ENCODE assay signal across 19 cellular contexts in the genomic region with DNA sequence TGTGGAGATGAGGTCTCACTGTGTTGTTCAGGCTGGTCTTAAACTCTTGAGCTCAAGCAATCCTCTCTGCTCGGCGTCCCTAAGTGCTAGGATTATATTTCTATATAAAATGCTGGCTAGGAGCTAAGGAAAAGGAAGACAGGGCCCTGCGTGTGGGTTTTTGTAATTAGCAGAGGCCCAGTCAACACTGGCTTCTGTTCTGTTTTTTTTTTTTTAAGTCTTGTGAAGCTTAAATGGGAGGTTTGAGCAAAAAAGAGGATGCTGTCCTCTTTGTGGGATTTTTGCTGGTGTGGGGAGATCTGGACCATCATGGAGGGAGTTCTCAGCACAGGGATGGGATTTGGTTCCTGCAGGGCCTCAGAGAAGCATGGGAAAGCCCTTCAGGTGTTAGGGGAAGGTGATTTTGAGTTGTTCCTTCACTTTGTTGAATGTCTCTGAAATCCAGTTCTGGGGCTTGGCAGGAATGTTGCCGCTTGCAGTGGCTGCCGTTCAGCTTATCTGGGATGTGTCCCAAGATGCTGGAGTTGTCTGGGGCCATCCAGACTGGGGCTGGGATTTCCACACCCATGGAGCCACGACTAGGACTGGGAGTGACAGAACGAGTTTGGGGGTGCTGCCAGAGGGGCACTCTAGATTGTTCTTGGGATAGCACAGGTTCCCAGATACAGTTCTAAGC. TPM values are rescaled to one million over a fixed set of nuclear protein-coding genes. Genes with fewer than 3 reads are reported as not detected.
DNase-seq lines count a peak whose midpoint lies in the region; ATAC-seq, FAIRE-seq and TF ChIP-seq lines count a peak whose summit lies in the region.
"Had no signal": no experiment of that assay in that cellular context is flagged by ENCODE, and none has a peak within 500 bp of the region (broad histone marks: within the 10 kb centered on the region; RNA-seq: fewer than 3 reads in every experiment).

No MANE protein-coding gene starts in this region.

- H3K4me3 ChIP-seq in HUES64 (ENCODE audit: low read length) = no peak overlapping the region
- H3K4me3 ChIP-seq in K562 = no peak overlapping the region
- no peak overlapping the region for H3K4me3 ChIP-seq in spleen
- H3K4me3 ChIP-seq in body of pancreas = no peak overlapping the region
- H3K4me3 ChIP-seq: gastroesophageal sphincter, pancreas, tibial nerve had no signal

- WGBS in HUES64 = 89% methylated on average over 7 of the region's 7 CpGs
- 48% methylated on average over 7 of the region's 7 CpGs for WGBS in K562 (ENCODE audit: insufficient coverage, low coverage, missing lambda C conversion rate)
- WGBS in spleen, 5 donors = 59 to 82% (median 69%) methylated on average over 7 of the region's 7 CpGs
- WGBS in body of pancreas, 2 donors = 71 to 86% methylated on average over 7 of the region's 7 CpGs

- H3K27me3 ChIP-seq in HUES64 (ENCODE audit: insufficient read depth, low read length) (peaks cover 20% of the 10 kb centered on the region), K562 (ENCODE audit: control insufficient read depth in 2 of 2, insufficient read depth in 2 of 2, low read length in 2 of 2) (no peaks in the 10 kb centered on the region), spleen (replicated peaks in 1 of 7) (no peaks in the 10 kb centered on the region), body of pancreas (no peaks in the 10 kb centered on the region)
- H3K27me3 ChIP-seq: pancreas, tibial nerve had no signal

- H3K27ac Mint-ChIP-seq in activated CD4-positive, alpha-beta T cell treated with anti-CD3 and anti-CD28 coated beads, Interleukin-2, amount 10 ng/mL, durations not matched to agents 7 days and 5 days = peak overlapping the region; percentile 63

- intact Hi-C loops in K562 (cut with micrococcal nuclease) = no loop called here
- intact Hi-C loops in spleen (cut with DNase I; ENCODE audit: low total_unique reads) = no loop called here
- intact Hi-C loops in body of pancreas (cut with DNase I) = no loop called here

- TF ChIP-seq CTCF in K562 (IDR thresholded peaks at IDR 0.05 in 2 of 3, conservative IDR thresholded peaks at IDR 0.05 in 1 of 3; ENCODE audit: insufficient read depth in 2 of 3, low read depth in 1 of 3, low read length in 3 of 3) = no peak
- TF ChIP-seq CTCF in spleen (IDR thresholded peaks at IDR 0.05 in 8 of 11, conservative IDR thresholded peaks at IDR 0.05 in 3 of 11) = no peak
- TF ChIP-seq CTCF in body of pancreas (IDR thresholded peaks at IDR 0.05) = no peak

- H3K4me2 ChIP-seq in K562 (ENCODE audit: insufficient read depth, low read length) = no peak overlapping the region

- CTCF ChIA-PET in activated CD4-positive, alpha-beta T cell treated with anti-CD3 and anti-CD28 coated beads, Interleukin-2, amount 10 ng/mL, durations not matched to agents 7 days and 5 days (lab: Charles Lee) = interaction anchor here (0.7 to 2.5 kb wide), 7 partner anchors 9 to 72 kb away, joined by 3 to 9 read pairs (median 4); no protein-coding TSS in a partner anchor
- CTCF ChIA-PET in K562 (lab: Yijun Ruan, JAX; ENCODE audit: low intra/inter-chr PET ratio) = no interaction called here

- H3K9me1 ChIP-seq in K562 (ENCODE audit: control insufficient read depth, insufficient read depth, low read length) = no peaks in the 10 kb centered on the region

- no peak overlapping the region for H2AFZ ChIP-seq in K562 (ENCODE audit: low read depth, low read length)

- FAIRE-seq in K562 (lab: Jason Lieb, UNC) = no peak
- FAIRE-seq: GM19239, pancreas had no signal

- H3K9me3 Mint-ChIP-seq in activated CD4-positive, alpha-beta T cell treated with anti-CD3 and anti-CD28 coated beads, Interleukin-2, amount 10 ng/mL, durations not matched to agents 7 days and 5 days = no peaks in the 10 kb centered on the region

- H3K4me1 Mint-ChIP-seq in activated CD4-positive, alpha-beta T cell treated with anti-CD3 and anti-CD28 coated beads, Interleukin-2, amount 10 ng/mL, durations not matched to agents 7 days and 5 days = peaks cover 60% of the 10 kb centered on the region

- peaks cover 50% of the 10 kb centered on the region for H3K36me3 Mint-ChIP-seq in activated CD4-positive, alpha-beta T cell treated with anti-CD3 and anti-CD28 coated beads, Interleukin-2, amount 10 ng/mL, durations not matched to agents 7 days and 5 days (ENCODE audit: low read depth)

- TF ChIP-seq POLR2A in K562 (conservative IDR thresholded peaks at IDR 0.05) = 0 out of 2 replicates have a peak, but pooled peaks have one; percentile 16
- TF ChIP-seq POLR2A in spleen (IDR thresholded peaks at IDR 0.05) = no peak
- TF ChIP-seq POLR2A in body of pancreas (IDR thresholded peaks at IDR 0.05) = no peak

- in situ Hi-C loops in K562 (cut with MboI) = no loop called here

- no peak for ATAC-seq in K562
- no peak for ATAC-seq in body of pancreas
- ATAC-seq: gastroesophageal sphincter, pancreas had no signal

- H3K9me3 ChIP-seq in HUES64 (ENCODE audit: insufficient read depth, low read depth, low read length) = no peaks in the 10 kb centered on the region
- H3K9me3 ChIP-seq in K562 (replicated peaks; ENCODE audit: control insufficient read depth, insufficient read depth, low read depth, low read length) = no peaks in the 10 kb centered on the region
- no peaks in the 10 kb centered on the region for H3K9me3 ChIP-seq in spleen
- H3K9me3 ChIP-seq in body of pancreas = no peaks in the 10 kb centered on the region
- H3K9me3 ChIP-seq: gastroesophageal sphincter, pancreas, tibial nerve had no signal

- no peak overlapping the region for H3K9ac ChIP-seq in HUES64 (ENCODE audit: low read depth, low read length)
- H3K9ac ChIP-seq in K562 (ENCODE audit: insufficient read depth in 1 of 2, low read depth in 2 of 2, low read length in 2 of 2) = no peak overlapping the region

- no peak for DNase-seq in activated CD4-positive, alpha-beta T cell treated with anti-CD3 and anti-CD28 coated beads, Interleukin-2, amount 10 ng/mL, durations not matched to agents 7 days and 5 days
- no peak for DNase-seq in activated CD4-positive, alpha-beta T cell treated with anti-CD3 and anti-CD28 coated beads for 4 hours
- DNase-seq in K562 (ENCODE audit: extremely low read depth in 1 of 4, low spot score in 3 of 4) (no peak), spleen (peak; percentile 49), DMS114 treated with DMSO at 0.1 percent for 48 hours (lab: John Stamatoyannopoulos, UW; ENCODE audit: unreplicated experiment) (no peak), body of pancreas (no peak), SIG-M5 (lab: John Stamatoyannopoulos, UW) (no peak)
- DNase-seq: NCI-H2029 treated with DMSO at 0.1 percent for 48 hours; pancreas; SHP77 treated with DMSO at 0.1 percent for 48 hours; stimulated activated CD4-positive, alpha-beta T cell treated with anti-CD3 and anti-CD28 coated beads, Interleukin-15, amount 100 ng/mL, for 24 hours had no signal

- POLR2A ChIA-PET in activated CD4-positive, alpha-beta T cell treated with anti-CD3 and anti-CD28 coated beads, Interleukin-2, amount 10 ng/mL, durations not matched to agents 7 days and 5 days (lab: Charles Lee) = interaction anchor here (0.7 to 1.8 kb wide), 2 partner anchors 9 to 168 kb away, joined by 4 to 10 read pairs; no protein-coding TSS in a partner anchor
- POLR2A ChIA-PET in K562 (lab: Yijun Ruan, JAX) = interaction anchor here (0.6 to 6.2 kb wide), 18 partner anchors 8 to 1087 kb away, joined by 3 to 33 read pairs (median 3); a partner anchor contains a TSS

- H3K27ac ChIP-seq in HUES64 (ENCODE audit: low read depth, low read length) (peak overlapping the region; percentile 12; the same call in 1 of the 2 replicates), K562 (ENCODE audit: extremely low read depth, low read depth, low read length) (no peak overlapping the region), spleen (peak overlapping the region in 3 of 8 donors; percentile 18 to 96 (median 95)), body of pancreas (no peak overlapping the region)
- H3K27ac ChIP-seq: gastroesophageal sphincter, pancreas, tibial nerve, VCaP had no signal

- H3K27me3 Mint-ChIP-seq in activated CD4-positive, alpha-beta T cell treated with anti-CD3 and anti-CD28 coated beads, Interleukin-2, amount 10 ng/mL, durations not matched to agents 7 days and 5 days = no peaks in the 10 kb centered on the region

- TF ChIP-seq EP300 in K562 (IDR thresholded peaks at IDR 0.05; ENCODE audit: low read length) = no peak

- no peak for TF ChIP-seq RAD21 in K562 (CRISPR knock-in tag; conservative IDR thresholded peaks at IDR 0.05 in 1 of 2, IDR thresholded peaks at IDR 0.05 in 1 of 2)

- no TSS peak for BruUV-seq in K562 (replicated peaks; lab: Mats Ljungman, UMichigan)

- H3K4me3 Mint-ChIP-seq in activated CD4-positive, alpha-beta T cell treated with anti-CD3 and anti-CD28 coated beads, Interleukin-2, amount 10 ng/mL, durations not matched to agents 7 days and 5 days = no peak overlapping the region

- H3K4me1 ChIP-seq in HUES64 (ENCODE audit: insufficient read depth, low read length) (no peaks in the 10 kb centered on the region), K562 (replicated peaks in 1 of 2; ENCODE audit: control insufficient read depth in 2 of 2, insufficient read depth in 2 of 2, low read length in 2 of 2) (peaks cover 14 to 33% of the 10 kb centered on the region in 2 experiments), spleen (peaks cover 20 to 94% (median 47%) of the 10 kb centered on the region in 6 donors), body of pancreas (peaks cover 18% of the 10 kb centered on the region)

- H3K79me2 ChIP-seq in K562 (ENCODE audit: control insufficient read depth, insufficient read depth, low read length) = no peaks in the 10 kb centered on the region

- H4K20me1 ChIP-seq in K562 (replicated peaks; ENCODE audit: control insufficient read depth, insufficient read depth, low read length) = peaks cover 19% of the 10 kb centered on the region

- H3K36me3 ChIP-seq in HUES64 (ENCODE audit: insufficient read depth, low read length) (peaks cover 47% of the 10 kb centered on the region), K562 (ENCODE audit: control insufficient read depth, insufficient read depth, low read length) (peaks cover 37% of the 10 kb centered on the region), spleen (peaks cover 0 to 74% (median 35%) of the 10 kb centered on the region in 6 donors), body of pancreas (replicated peaks in 1 of 2; ENCODE audit: insufficient read depth in 1 of 2, low read depth in 2 of 2) (peaks cover 0 to 13% of the 10 kb centered on the region in 2 donors)

RNA-seq across cellular contexts. Expression of a gene that starts 4.2 kb away (rescaled TPM):
- 10 to 100 TPM; 66.8 to 68.0 TPM for total RNA-seq in activated CD4-positive, alpha-beta T cell treated with anti-CD3 and anti-CD28 coated beads, Interleukin-2, amount 10 ng/mL, durations not matched to agents 7 days and 5 days
- 17.3 TPM for polyA plus RNA-seq in HUES64 (2013, experiment 1 of 2)
- polyA plus RNA-seq in HUES64 (2013, experiment 2 of 2) = 17.6 TPM
- total RNA-seq in K562 (2011; cell fraction: chromatin; rRNA removed; ENCODE audit: low replicate concordance) = 0.56 and 0.97 TPM in 2 replicates
- total RNA-seq in K562 (2011; cell fraction: nucleolus; rRNA removed) = 2.9 and 3.0 TPM in 2 replicates
- total RNA-seq in K562 (2011; cell fraction: nucleoplasm; rRNA removed) = 1.1 and 1.4 TPM in 2 replicates
- total RNA-seq in K562 (2014; rRNA removed) = 27.7 and 30.4 TPM in 2 replicates
- 3.6 and 4.5 TPM in 2 replicates for total RNA-seq in K562 (2014; rRNA removed; fragmentation: Illumina TruSeq; extraction: Trizol)
- 22.9 and 24.3 TPM in 2 replicates for total RNA-seq in K562 (2015; rRNA removed; fragmentation: Illumina TruSeq; extraction: Trizol)
- total RNA-seq in K562 (2021) = 15.4 and 16.5 TPM in 2 replicates
- 4.1 and 33.8 TPM in 2 replicates for polyA plus RNA-seq in K562 (2011; rRNA removed)
- polyA plus RNA-seq in K562 (2011; cell fraction: cytosol; rRNA removed) = 21.4 and 58.6 TPM in 2 replicates
- 5.5 and 35.3 TPM in 2 replicates for polyA plus RNA-seq in K562 (2011; cell fraction: nucleus; rRNA removed)
- polyA plus RNA-seq in K562 (2012) = 35.1 and 67.9 TPM in 2 replicates
- 6.0 and 6.8 TPM in 2 replicates for polyA plus RNA-seq in K562 (2014; fragmentation: Illumina TruSeq; extraction: Trizol)
- 1 to 10 TPM; 1.3 to 1.6 TPM for polyA plus RNA-seq in K562 (2014; fragmentation: Nextera tagmentation; extraction: Ambion mirVana)
- polyA plus RNA-seq in K562 (2014; rRNA removed) = 25.6 and 28.4 TPM in 2 replicates
- polyA minus RNA-seq in K562 (2011; rRNA and poly(A)+ RNA removed) = 1.2 and 5.5 TPM in 2 replicates
- polyA minus RNA-seq in K562 (2011; cell fraction: cytosol; rRNA and poly(A)+ RNA removed) = 2.9 and 23.3 TPM in 2 replicates
- polyA minus RNA-seq in K562 (2011; cell fraction: nucleus; rRNA and poly(A)+ RNA removed) = 1.3 and 10.3 TPM in 2 replicates
- 100 to 1,000 TPM in 2 of 7 donors, 10 to 100 TPM in 5; 68.0 to 135 (median 90.1) TPM for total RNA-seq in spleen
- 100 to 1,000 TPM; 109 to 117 (median 114) TPM for polyA plus RNA-seq in spleen
- 10 to 100 TPM; 12.7 to 13.8 TPM for total RNA-seq in body of pancreas
- total RNA-seq: H4 had no signal

RNA-seq across cellular contexts. Expression of a gene that starts 15.6 kb away (rescaled TPM):
- total RNA-seq in activated CD4-positive, alpha-beta T cell treated with anti-CD3 and anti-CD28 coated beads, Interleukin-2, amount 10 ng/mL, durations not matched to agents 7 days and 5 days = not detected
- 0.30 TPM for polyA plus RNA-seq in HUES64 (2013, experiment 1 of 2)
- polyA plus RNA-seq in HUES64 (2013, experiment 2 of 2) = 0.13 TPM
- 0.14 and 0.23 TPM in 2 replicates for total RNA-seq in K562 (2011; cell fraction: chromatin; rRNA removed; ENCODE audit: low replicate concordance)
- 0.17 and 0.26 TPM in 2 replicates for total RNA-seq in K562 (2011; cell fraction: nucleolus; rRNA removed)
- total RNA-seq in K562 (2011; cell fraction: nucleoplasm; rRNA removed) = 0.15 and 0.31 TPM in 2 replicates
- total RNA-seq in K562 (2014; rRNA removed) (not detected in 2 replicates), K562 (2014; rRNA removed; fragmentation: Illumina TruSeq; extraction: Trizol) (under 0.01 and 0.03 TPM in 2 replicates), K562 (2015; rRNA removed; fragmentation: Illumina TruSeq; extraction: Trizol) (not detected in 2 replicates), K562 (2021) (not detected in 2 replicates), spleen (under 1 TPM in 4 of 7 donors, not detected in 3; 0.05 to 0.26 (median 0.15) TPM), body of pancreas (not detected)
- polyA plus RNA-seq in K562 (2011; rRNA removed) (0.01 TPM in 1 of 2 replicates, not detected in the other), K562 (2014; fragmentation: Illumina TruSeq; extraction: Trizol) (not detected in 2 replicates), K562 (2014; fragmentation: Nextera tagmentation; extraction: Ambion mirVana) (not detected), K562 (2014; rRNA removed) (not detected in 2 replicates), spleen (under 1 TPM; 0.06 to 0.15 (median 0.09) TPM)
- polyA plus RNA-seq in K562 (2011; cell fraction: cytosol; rRNA removed) = 0.01 and 0.03 TPM in 2 replicates
- 0.04 TPM in 2 replicates for polyA plus RNA-seq in K562 (2011; cell fraction: nucleus; rRNA removed)
- polyA plus RNA-seq in K562 (2012) = 0.03 TPM in 1 of 2 replicates, not detected in the other
- polyA minus RNA-seq in K562 (2011; rRNA and poly(A)+ RNA removed) = not detected in 2 replicates
- polyA minus RNA-seq in K562 (2011; cell fraction: cytosol; rRNA and poly(A)+ RNA removed) = not detected in 2 replicates
- 0.11 TPM in 1 of 2 replicates, not detected in the other for polyA minus RNA-seq in K562 (2011; cell fraction: nucleus; rRNA and poly(A)+ RNA removed)
- total RNA-seq: Daoy, H4 had no signal

RNA-seq across cellular contexts. Expression of a gene that starts 18.4 kb away (rescaled TPM):
- 100 to 1,000 TPM; 552 to 581 TPM for total RNA-seq in activated CD4-positive, alpha-beta T cell treated with anti-CD3 and anti-CD28 coated beads, Interleukin-2, amount 10 ng/mL, durations not matched to agents 7 days and 5 days
- 535 TPM for polyA plus RNA-seq in HUES64 (2013, experiment 1 of 2)
- polyA plus RNA-seq in HUES64 (2013, experiment 2 of 2) = 528 TPM
- total RNA-seq in K562 (2011; cell fraction: chromatin; rRNA removed; ENCODE audit: low replicate concordance) = 999 and 1,269 TPM in 2 replicates
- 423 and 458 TPM in 2 replicates for total RNA-seq in K562 (2011; cell fraction: nucleolus; rRNA removed)
- total RNA-seq in K562 (2011; cell fraction: nucleoplasm; rRNA removed) = 715 and 1,004 TPM in 2 replicates
- 64.1 and 78.7 TPM in 2 replicates for total RNA-seq in K562 (2014; rRNA removed)
- 74.7 and 94.2 TPM in 2 replicates for total RNA-seq in K562 (2014; rRNA removed; fragmentation: Illumina TruSeq; extraction: Trizol)
- 87.2 and 107 TPM in 2 replicates for total RNA-seq in K562 (2015; rRNA removed; fragmentation: Illumina TruSeq; extraction: Trizol)
- total RNA-seq in K562 (2021) = 492 and 570 TPM in 2 replicates
- 205 and 240 TPM in 2 replicates for polyA plus RNA-seq in K562 (2011; rRNA removed)
- 204 and 212 TPM in 2 replicates for polyA plus RNA-seq in K562 (2011; cell fraction: cytosol; rRNA removed)
- 500 and 575 TPM in 2 replicates for polyA plus RNA-seq in K562 (2011; cell fraction: nucleus; rRNA removed)
- polyA plus RNA-seq in K562 (2012) = 447 and 1,379 TPM in 2 replicates
- 370 and 458 TPM in 2 replicates for polyA plus RNA-seq in K562 (2014; fragmentation: Illumina TruSeq; extraction: Trizol)
- 10 to 100 TPM; 43.9 to 59.5 TPM for polyA plus RNA-seq in K562 (2014; fragmentation: Nextera tagmentation; extraction: Ambion mirVana)
- 501 and 575 TPM in 2 replicates for polyA plus RNA-seq in K562 (2014; rRNA removed)
- 120 and 138 TPM in 2 replicates for polyA minus RNA-seq in K562 (2011; rRNA and poly(A)+ RNA removed)
- polyA minus RNA-seq in K562 (2011; cell fraction: cytosol; rRNA and poly(A)+ RNA removed) = 244 and 341 TPM in 2 replicates
- 188 and 261 TPM in 2 replicates for polyA minus RNA-seq in K562 (2011; cell fraction: nucleus; rRNA and poly(A)+ RNA removed)
- total RNA-seq in spleen = 100 to 1,000 TPM; 119 to 474 (median 284) TPM
- polyA plus RNA-seq in spleen = 100 to 1,000 TPM; 225 to 694 (median 516) TPM
- 10 to 100 TPM; 43.6 to 68.9 TPM for total RNA-seq in body of pancreas

RNA-seq across cellular contexts. Expression of a gene that starts 18.6 kb away (rescaled TPM):
- total RNA-seq in activated CD4-positive, alpha-beta T cell treated with anti-CD3 and anti-CD28 coated beads, Interleukin-2, amount 10 ng/mL, durations not matched to agents 7 days and 5 days = not detected
- not detected for polyA plus RNA-seq in HUES64 (2013, experiment 1 of 2)
- polyA plus RNA-seq in HUES64 (2013, experiment 2 of 2) = 1.9 TPM
- not detected in 2 replicates for total RNA-seq in K562 (2011; cell fraction: chromatin; rRNA removed; ENCODE audit: low replicate concordance)
- total RNA-seq in K562 (2011; cell fraction: nucleolus; rRNA removed) = not detected in 2 replicates
- total RNA-seq in K562 (2011; cell fraction: nucleoplasm; rRNA removed) = not detected in 2 replicates
- total RNA-seq in K562 (2014; rRNA removed) = not detected in 2 replicates
- not detected in 2 replicates for total RNA-seq in K562 (2014; rRNA removed; fragmentation: Illumina TruSeq; extraction: Trizol)
- not detected in 2 replicates for total RNA-seq in K562 (2015; rRNA removed; fragmentation: Illumina TruSeq; extraction: Trizol)
- not detected in 2 replicates for total RNA-seq in K562 (2021)
- polyA plus RNA-seq in K562 (2011; rRNA removed) = not detected in 2 replicates
- polyA plus RNA-seq in K562 (2011; cell fraction: cytosol; rRNA removed) = not detected in 2 replicates
- polyA plus RNA-seq in K562 (2011; cell fraction: nucleus; rRNA removed) = not detected in 2 replicates
- not detected in 2 replicates for polyA plus RNA-seq in K562 (2012)
- polyA plus RNA-seq in K562 (2014; fragmentation: Illumina TruSeq; extraction: Trizol) = not detected in 2 replicates
- not detected for polyA plus RNA-seq in K562 (2014; fragmentation: Nextera tagmentation; extraction: Ambion mirVana)
- not detected in 2 replicates for polyA plus RNA-seq in K562 (2014; rRNA removed)
- polyA minus RNA-seq in K562 (2011; rRNA and poly(A)+ RNA removed) = not detected in 2 replicates
- not detected in 2 replicates for polyA minus RNA-seq in K562 (2011; cell fraction: cytosol; rRNA and poly(A)+ RNA removed)
- polyA minus RNA-seq in K562 (2011; cell fraction: nucleus; rRNA and poly(A)+ RNA removed) = not detected in 2 replicates
- total RNA-seq in spleen = not detected
- 1 to 10 TPM in 1 of 3 donors, under 1 TPM in 1, not detected in 1; 0.72 to 2.7 TPM for polyA plus RNA-seq in spleen
- total RNA-seq in body of pancreas = not detected
- total RNA-seq: Daoy, H4, mesenteric fat pad, pancreas had no signal
- polyA plus RNA-seq: pancreas had no signal

RNA-seq across cellular contexts. Expression of a gene that starts 48.5 kb away (rescaled TPM):
- 1 to 10 TPM in 1 of 2 experiments, under 1 TPM in 1; 0.89 to 1.7 TPM for total RNA-seq in activated CD4-positive, alpha-beta T cell treated with anti-CD3 and anti-CD28 coated beads, Interleukin-2, amount 10 ng/mL, durations not matched to agents 7 days and 5 days
- 0.65 TPM for polyA plus RNA-seq in HUES64 (2013, experiment 1 of 2)
- 0.76 TPM for polyA plus RNA-seq in HUES64 (2013, experiment 2 of 2)
- total RNA-seq in K562 (2011; cell fraction: chromatin; rRNA removed; ENCODE audit: low replicate concordance) = 1.1 TPM in 1 of 2 replicates, not detected in the other
- 0.67 and 0.92 TPM in 2 replicates for total RNA-seq in K562 (2011; cell fraction: nucleolus; rRNA removed)
- total RNA-seq in K562 (2011; cell fraction: nucleoplasm; rRNA removed) = 0.44 TPM in 1 of 2 replicates, not detected in the other
- total RNA-seq in K562 (2014; rRNA removed) (0.82 and 1.2 TPM in 2 replicates), K562 (2014; rRNA removed; fragmentation: Illumina TruSeq; extraction: Trizol) (0.38 TPM in 1 of 2 replicates, not detected in the other), K562 (2015; rRNA removed; fragmentation: Illumina TruSeq; extraction: Trizol) (0.36 and 0.68 TPM in 2 replicates), K562 (2021) (0.56 and 1.1 TPM in 2 replicates), spleen (1 to 10 TPM in 4 of 7 donors, under 1 TPM in 2, not detected in 1; 0.70 to 2.0 (median 1.3) TPM), body of pancreas (10 to 100 TPM in 1 of 2 donors, under 1 TPM in 1; 0.52 to 65.3 TPM)
- polyA plus RNA-seq in K562 (2011; rRNA removed) (0.54 and 0.85 TPM in 2 replicates), K562 (2014; fragmentation: Illumina TruSeq; extraction: Trizol) (0.57 and 0.68 TPM in 2 replicates), K562 (2014; fragmentation: Nextera tagmentation; extraction: Ambion mirVana) (under 1 TPM in 1 of 2 experiments, not detected in 1; 0.22 TPM), K562 (2014; rRNA removed) (0.09 and 0.45 TPM in 2 replicates), spleen (1 to 10 TPM; 1.5 to 2.6 (median 2.0) TPM)
- 1.4 and 2.6 TPM in 2 replicates for polyA plus RNA-seq in K562 (2011; cell fraction: cytosol; rRNA removed)
- polyA plus RNA-seq in K562 (2011; cell fraction: nucleus; rRNA removed) = 1.1 and 1.4 TPM in 2 replicates
- polyA plus RNA-seq in K562 (2012) = 0.33 and 0.65 TPM in 2 replicates
- polyA minus RNA-seq in K562 (2011; rRNA and poly(A)+ RNA removed) = 0.46 and 0.72 TPM in 2 replicates
- 0.95 and 1.4 TPM in 2 replicates for polyA minus RNA-seq in K562 (2011; cell fraction: cytosol; rRNA and poly(A)+ RNA removed)
- 0.67 and 0.78 TPM in 2 replicates for polyA minus RNA-seq in K562 (2011; cell fraction: nucleus; rRNA and poly(A)+ RNA removed)
